ENCODE assay signal across 8 cellular contexts in the genomic region with DNA sequence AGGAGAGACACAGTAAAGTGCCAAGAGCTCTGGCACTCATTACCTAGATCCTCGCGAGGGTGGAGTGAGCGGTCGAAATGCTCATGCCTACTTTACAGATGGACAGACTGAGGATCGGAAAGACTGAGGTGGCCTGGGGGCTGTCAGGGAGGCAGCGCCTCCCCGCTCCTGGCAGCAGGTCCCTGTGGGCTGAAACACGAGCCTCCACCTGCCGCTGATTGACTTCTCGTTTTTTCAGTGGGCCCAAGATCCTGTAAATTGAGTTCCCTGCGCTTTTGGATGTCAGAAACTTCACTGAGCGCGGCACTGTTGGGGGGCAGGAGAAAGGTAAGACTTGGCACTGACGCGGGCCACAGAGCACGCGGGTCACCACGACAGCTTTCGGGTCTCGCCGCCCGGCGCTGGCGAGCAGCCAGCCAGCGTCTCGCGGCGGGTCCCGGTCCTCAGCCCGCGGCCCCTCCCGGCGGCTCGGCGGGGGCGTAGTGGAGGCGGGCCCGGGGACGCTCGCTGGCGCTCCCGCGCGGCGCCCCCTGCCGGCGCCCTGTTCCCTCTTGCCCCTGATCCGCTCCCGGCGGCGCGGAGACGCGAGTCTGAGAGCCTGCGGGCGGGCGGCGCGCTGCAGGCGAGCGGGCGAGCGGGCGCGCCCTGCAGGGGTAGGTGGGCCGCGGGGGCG. TPM values are rescaled to one million over a fixed set of nuclear protein-coding genes. Genes with fewer than 3 reads are reported as not detected.
A peak's percentile ranks its signal among the peaks of the same experiment; 100 is the strongest.
DNase-seq lines count a peak whose midpoint lies in the region; ATAC-seq and TF ChIP-seq lines count a peak whose summit lies in the region.

No MANE protein-coding gene starts in this region.

- peak overlapping the region; percentile 76 for H3K9ac ChIP-seq in OCI-LY3 (ENCODE audit: low read length)

- H3K9me3 Mint-ChIP-seq in activated T-helper 1 cell treated with anti-CD3 and anti-CD28 coated beads, Interleukin-12 subunit alpha, Interleukin-12 subunit beta, Interleukin-2, Interleukin-4 antibody, amounts not matched to agents 30 ng/mL and 10 ng/mL and 1 ng/mL, durations not matched to agents 14 hours and 24 hours and 36 hours = peaks cover 4% of the 10 kb centered on the region
- no peaks in the 10 kb centered on the region for H3K9me3 Mint-ChIP-seq in neural crest cell
- no peaks in the 10 kb centered on the region for H3K9me3 Mint-ChIP-seq in stimulated activated naive CD8-positive, alpha-beta T cell treated with anti-CD3 and anti-CD28 coated beads, Interleukin-15, amount 100 ng/mL, for 72 hours

- H3K4me1 Mint-ChIP-seq in activated T-helper 1 cell treated with anti-CD3 and anti-CD28 coated beads, Interleukin-12 subunit alpha, Interleukin-12 subunit beta, Interleukin-2, Interleukin-4 antibody, amounts not matched to agents 30 ng/mL and 10 ng/mL and 1 ng/mL, durations not matched to agents 14 hours and 24 hours and 36 hours (ENCODE audit: low read depth) = peaks cover 10% of the 10 kb centered on the region
- peaks cover 29% of the 10 kb centered on the region for H3K4me1 Mint-ChIP-seq in neural crest cell
- peaks cover 26% of the 10 kb centered on the region for H3K4me1 Mint-ChIP-seq in stimulated activated naive CD8-positive, alpha-beta T cell treated with anti-CD3 and anti-CD28 coated beads, Interleukin-15, amount 100 ng/mL, for 72 hours

- peaks cover 14% of the 10 kb centered on the region for H4K20me1 ChIP-seq in OCI-LY3 (ENCODE audit: insufficient read depth, low read length)

- peaks cover 61% of the 10 kb centered on the region for H3K27me3 Mint-ChIP-seq in activated T-helper 1 cell treated with anti-CD3 and anti-CD28 coated beads, Interleukin-12 subunit alpha, Interleukin-12 subunit beta, Interleukin-2, Interleukin-4 antibody, amounts not matched to agents 30 ng/mL and 10 ng/mL and 1 ng/mL, durations not matched to agents 14 hours and 24 hours and 36 hours (ENCODE audit: insufficient read depth)
- H3K27me3 Mint-ChIP-seq in neural crest cell (ENCODE audit: low read depth) = peaks cover 7% of the 10 kb centered on the region
- peaks cover 78% of the 10 kb centered on the region for H3K27me3 Mint-ChIP-seq in stimulated activated naive CD8-positive, alpha-beta T cell treated with anti-CD3 and anti-CD28 coated beads, Interleukin-15, amount 100 ng/mL, for 72 hours

- H3K27me3 ChIP-seq in OCI-LY3 (ENCODE audit: low read depth, low read length) = no peaks in the 10 kb centered on the region

- H2AFZ ChIP-seq in OCI-LY3 (ENCODE audit: low read depth, low read length) = peak overlapping the region; percentile 99

- H3K79me2 ChIP-seq in OCI-LY3 (ENCODE audit: low read length) = peaks cover 3% of the 10 kb centered on the region; the same call in 1 of the 2 replicates

- peak overlapping the region; percentile 88 for H3K4me3 Mint-ChIP-seq in activated T-helper 1 cell treated with anti-CD3 and anti-CD28 coated beads, Interleukin-12 subunit alpha, Interleukin-12 subunit beta, Interleukin-2, Interleukin-4 antibody, amounts not matched to agents 30 ng/mL and 10 ng/mL and 1 ng/mL, durations not matched to agents 14 hours and 24 hours and 36 hours
- peak overlapping the region; percentile 89 for H3K4me3 Mint-ChIP-seq in neural crest cell
- peak overlapping the region; percentile 91 to 92 for H3K4me3 Mint-ChIP-seq in stimulated activated naive CD8-positive, alpha-beta T cell treated with anti-CD3 and anti-CD28 coated beads, Interleukin-15, amount 100 ng/mL, for 72 hours

- peaks cover 11% of the 10 kb centered on the region for H3K4me1 ChIP-seq in OCI-LY3 (ENCODE audit: low read length)

- H3K27ac ChIP-seq in OCI-LY3 (ENCODE audit: low read length) = 0 out of 2 replicates have a peak overlapping the region, but pooled peaks have one; percentile 7

- H3K4me2 ChIP-seq in OCI-LY3 (ENCODE audit: low read length) = peak overlapping the region; percentile 90

- H3K36me3 ChIP-seq in OCI-LY3 (replicated peaks; ENCODE audit: low read depth, low read length) = no peaks in the 10 kb centered on the region

- TF ChIP-seq CTCF in OCI-LY3 (IDR thresholded peaks at IDR 0.05; ENCODE audit: low read depth, low read length) (peak; percentile 37), neural crest cell (conservative IDR thresholded peaks at IDR 0.05) (peak; percentile 75)

- no peaks in the 10 kb centered on the region for H3K36me3 Mint-ChIP-seq in activated T-helper 1 cell treated with anti-CD3 and anti-CD28 coated beads, Interleukin-12 subunit alpha, Interleukin-12 subunit beta, Interleukin-2, Interleukin-4 antibody, amounts not matched to agents 30 ng/mL and 10 ng/mL and 1 ng/mL, durations not matched to agents 14 hours and 24 hours and 36 hours (ENCODE audit: low read depth)
- no peaks in the 10 kb centered on the region for H3K36me3 Mint-ChIP-seq in neural crest cell (ENCODE audit: low read depth)

- peak; percentile 81 for ATAC-seq in GM19328 (IDR thresholded peaks at IDR 0.05; ENCODE audit: unreplicated experiment)
- ATAC-seq in stimulated activated naive CD8-positive, alpha-beta T cell treated with anti-CD3 and anti-CD28 coated beads, Interleukin-15, amount 100 ng/mL, for 72 hours = peak; percentile 96

- H3K9me3 ChIP-seq in OCI-LY3 (ENCODE audit: insufficient read depth, low read length) = no peaks in the 10 kb centered on the region

- peak overlapping the region; percentile 77 for H3K27ac Mint-ChIP-seq in activated T-helper 1 cell treated with anti-CD3 and anti-CD28 coated beads, Interleukin-12 subunit alpha, Interleukin-12 subunit beta, Interleukin-2, Interleukin-4 antibody, amounts not matched to agents 30 ng/mL and 10 ng/mL and 1 ng/mL, durations not matched to agents 14 hours and 24 hours and 36 hours
- H3K27ac Mint-ChIP-seq in neural crest cell (ENCODE audit: unreplicated experiment) = no peak overlapping the region
- peak overlapping the region in 1 of 2 donors; percentile 93 for H3K27ac Mint-ChIP-seq in stimulated activated naive CD8-positive, alpha-beta T cell treated with anti-CD3 and anti-CD28 coated beads, Interleukin-15, amount 100 ng/mL, for 72 hours

- peak overlapping the region; percentile 92 for H3K4me3 ChIP-seq in OCI-LY3 (ENCODE audit: low read length)

- intact Hi-C loops in activated T-helper 1 cell treated with anti-CD3 and anti-CD28 coated beads, Interleukin-12 subunit alpha, Interleukin-12 subunit beta, Interleukin-2, Interleukin-4 antibody, amounts not matched to agents 30 ng/mL and 10 ng/mL and 1 ng/mL, durations not matched to agents 14 hours and 24 hours and 36 hours (cut with micrococcal nuclease) = loop anchor here (1.0 to 5.0 kb wide), 4 partner anchors 58 to 382 kb away; partner anchors contain the start of gene SLC4A8

- peak; percentile 37 to 56 for DNase-seq in AML-193 (lab: John Stamatoyannopoulos, UW)
- peak; percentile 82 for DNase-seq in HuH-7.5 (ENCODE audit: low spot score)
- peak; percentile 72 for DNase-seq in activated T-helper 1 cell treated with anti-CD3 and anti-CD28 coated beads, Interleukin-12 subunit alpha, Interleukin-12 subunit beta, Interleukin-2, Interleukin-4 antibody, amounts not matched to agents 30 ng/mL and 10 ng/mL and 1 ng/mL, durations not matched to agents 14 hours and 24 hours and 36 hours (ENCODE audit: low spot score)
- peak; percentile 74 for DNase-seq in fibroblast of peridontal ligament (ENCODE audit: extremely low read depth)
- DNase-seq in neural crest cell (ENCODE audit: low read depth, low spot score) = peak; percentile 87
- DNase-seq in stimulated activated naive CD8-positive, alpha-beta T cell treated with anti-CD3 and anti-CD28 coated beads, Interleukin-15, amount 100 ng/mL, for 72 hours = peak; percentile 83

RNA-seq across cellular contexts. Expression of gene SCN8A, which starts 0.6 kb away (rescaled TPM):
- total RNA-seq in activated T-helper 1 cell treated with anti-CD3 and anti-CD28 coated beads, Interleukin-12 subunit alpha, Interleukin-12 subunit beta, Interleukin-2, Interleukin-4 antibody, amounts not matched to agents 30 ng/mL and 10 ng/mL and 1 ng/mL, durations not matched to agents 14 hours and 24 hours and 36 hours = 0.15 and 0.26 TPM in 2 replicates
- total RNA-seq in neural crest cell = 13.0 and 13.5 TPM in 2 replicates

Comparison
In these comparisons a context has a peak if more than half of its experiments do, and no peak if none do; other contexts are left out.
1. Peak in every context shown above with its lines: DNase-seq, ATAC-seq, H3K4me3 ChIP-seq and H3K27ac ChIP-seq.
2. RNA of gene SCN8A, which starts 0.6 kb away (total RNA-seq): 13.0 to 13.5 TPM in neural crest cell; 0.15 to 0.26 TPM in activated T-helper 1 cell treated with anti-CD3 and anti-CD28 coated beads, Interleukin-12 subunit alpha, Interleukin-12 subunit beta, Interleukin-2, Interleukin-4 antibody, amounts not matched to agents 30 ng/mL and 10 ng/mL and 1 ng/mL, durations not matched to agents 14 hours and 24 hours and 36 hours; every median in the first group is over 10 times any median in the second.